In genomic region chr6:52317841-52318581, GRCh38 we compare ENCODE assay signal across 1 cellular context.
TF ChIP-seq lines count a peak whose summit lies in the region.

No MANE protein-coding gene starts in this region.

TF ChIP-seq in GM12878, 131 proteins besides CTCF, POLR2A, EP300 and RAD21 (continued from another document and continues in another):
- TF ChIP-seq ZBTB40 (IDR thresholded peaks at IDR 0.05; ENCODE audit: borderline replicate concordance) (no peak), EGR1 (IDR thresholded peaks at IDR 0.05; ENCODE audit: borderline replicate concordance in 1 of 2, low read depth in 2 of 2, low read length in 2 of 2) (no peak), NKRF (conservative IDR thresholded peaks at IDR 0.05) (no peak), ZNF687 (IDR thresholded peaks at IDR 0.05) (no peak; the same call in 1 of the 2 replicates), BACH1 (IDR thresholded peaks at IDR 0.05; ENCODE audit: borderline replicate concordance) (no peak; the same call in 1 of the 2 replicates), MEF2A (IDR thresholded peaks at IDR 0.05; ENCODE audit: insufficient read depth, low read depth, low read length) (no peak), HSF1 (IDR thresholded peaks at IDR 0.05; ENCODE audit: low read depth, low read length) (no peak), FOS (IDR thresholded peaks at IDR 0.05; ENCODE audit: borderline replicate concordance, extremely low read depth, insufficient read length) (no peak), PML (IDR thresholded peaks at IDR 0.05; ENCODE audit: low read length) (no peak), SMAD5 (IDR thresholded peaks at IDR 0.05; ENCODE audit: low read depth) (no peak), KLF5 (IDR thresholded peaks at IDR 0.05; ENCODE audit: partially characterized antibody) (no peak), NR2F1 (conservative IDR thresholded peaks at IDR 0.05) (no peak), ATF2 (IDR thresholded peaks at IDR 0.05; ENCODE audit: low read length) (0 out of 2 replicates have a peak, but pooled peaks have one; percentile 33), CREB1 (IDR thresholded peaks at IDR 0.05; ENCODE audit: low read depth) (no peak), CHD4 (IDR thresholded peaks at IDR 0.05) (no peak), ZBTB11 (CRISPR knock-in tag; IDR thresholded peaks at IDR 0.05) (no peak), IRF5 (IDR thresholded peaks at IDR 0.05; ENCODE audit: borderline replicate concordance) (no peak), ZNF207 (IDR thresholded peaks at IDR 0.05; ENCODE audit: borderline replicate concordance) (no peak), RB1 (IDR thresholded peaks at IDR 0.05; ENCODE audit: borderline replicate concordance) (no peak), ATF3 (IDR thresholded peaks at IDR 0.05; ENCODE audit: borderline replicate concordance, extremely low read depth, low read depth, low read length) (no peak), FOXK2 (IDR thresholded peaks at IDR 0.05) (no peak), HDAC2 (IDR thresholded peaks at IDR 0.05) (no peak), CHD2 (IDR thresholded peaks at IDR 0.05; ENCODE audit: borderline replicate concordance, low read depth, low read length) (no peak), ATF7 (IDR thresholded peaks at IDR 0.05; ENCODE audit: low read depth) (peak; percentile 47; the same call in 1 of the 2 replicates), SP1 (IDR thresholded peaks at IDR 0.05; ENCODE audit: low read depth, low read length) (no peak), SMARCA5 (IDR thresholded peaks at IDR 0.05) (no peak), POU2F2 (IDR thresholded peaks at IDR 0.05; ENCODE audit: borderline replicate concordance, low read depth, low read length) (no peak), ZBED1 (IDR thresholded peaks at IDR 0.05; ENCODE audit: borderline replicate concordance) (no peak), SMC3 (IDR thresholded peaks at IDR 0.05; ENCODE audit: borderline replicate concordance, low read length) (no peak), STAT1 (conservative IDR thresholded peaks at IDR 0.05) (no peak), PAX8 (IDR thresholded peaks at IDR 0.05) (no peak), PAX5 (IDR thresholded peaks at IDR 0.05; ENCODE audit: borderline replicate concordance, low read depth, low read length) (no peak), E2F8 (IDR thresholded peaks at IDR 0.05; ENCODE audit: low read depth, partially characterized antibody) (no peak), BCL3 (IDR thresholded peaks at IDR 0.05; ENCODE audit: borderline replicate concordance, insufficient read depth, low read depth, low read length, poor library complexity, severe bottlenecking) (no peak), HCFC1 (IDR thresholded peaks at IDR 0.05; ENCODE audit: low read length) (no peak), RELA (IDR thresholded peaks at IDR 0.05; ENCODE audit: borderline replicate concordance, partially characterized antibody) (no peak)
